ENCODE assay signal across 1 cellular context in the genomic region with DNA sequence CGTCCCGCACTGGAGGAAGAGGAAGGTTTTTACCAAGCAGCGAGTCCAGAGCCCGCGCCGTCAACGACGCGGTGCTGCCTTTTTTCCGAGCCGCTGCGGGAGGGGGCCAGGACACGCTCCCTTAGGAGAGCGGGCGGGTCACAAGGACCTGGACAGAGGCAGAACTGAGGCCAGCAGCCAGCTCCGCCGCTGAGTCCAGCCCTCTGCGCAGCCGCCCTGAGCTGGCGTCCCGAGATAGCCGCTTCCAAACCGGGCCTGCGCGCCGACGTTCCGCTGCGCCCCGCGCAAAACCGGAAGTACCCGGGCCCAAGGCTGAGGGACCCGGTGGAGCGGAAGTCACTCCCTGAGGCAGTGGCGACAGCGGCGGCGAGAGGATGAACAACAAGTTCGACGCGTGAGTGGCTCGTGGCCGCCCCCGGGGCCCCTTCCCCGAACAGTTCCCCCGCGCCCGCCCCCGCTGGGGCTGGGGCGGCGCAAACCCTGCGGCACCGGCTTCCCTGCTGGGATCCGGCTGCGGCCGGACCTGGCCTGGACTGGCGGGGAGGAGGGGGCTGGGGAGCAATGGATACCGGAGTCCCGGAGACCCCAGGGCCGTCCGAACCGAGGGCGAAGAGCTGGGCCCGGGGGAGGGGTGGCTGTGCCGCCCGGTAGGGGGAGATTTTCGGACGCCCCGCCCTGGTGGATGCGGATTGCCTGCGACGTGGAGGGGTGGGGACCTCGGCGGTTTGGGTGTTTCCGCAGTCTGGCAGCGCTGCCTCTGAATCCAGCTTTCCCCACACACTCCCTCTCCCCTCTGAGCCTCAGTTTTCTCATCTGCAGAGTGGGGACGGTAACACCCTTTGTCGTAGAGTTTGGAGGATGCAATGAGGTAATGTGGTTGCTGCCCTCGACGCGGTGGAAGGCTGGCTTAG.
TF ChIP-seq lines count a peak whose summit lies in the region.

A gene with protein sequence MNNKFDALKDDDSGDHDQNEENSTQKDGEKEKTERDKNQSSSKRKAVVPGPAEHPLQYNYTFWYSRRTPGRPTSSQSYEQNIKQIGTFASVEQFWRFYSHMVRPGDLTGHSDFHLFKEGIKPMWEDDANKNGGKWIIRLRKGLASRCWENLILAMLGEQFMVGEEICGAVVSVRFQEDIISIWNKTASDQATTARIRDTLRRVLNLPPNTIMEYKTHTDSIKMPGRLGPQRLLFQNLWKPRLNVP (plus strand): TSS at position 339 of the 911 bp plus-strand sequence. CDS start 36 bp downstream, at position 375.
A gene (minus strand): TSS at position 207 of the 911 bp plus-strand sequence. CDS start 675 bp downstream, outside the sequence.

TF ChIP-seq in HepG2, 621 proteins besides CTCF, POLR2A, EP300 and RAD21 (continued from another document and continues in another):
- TF ChIP-seq, protein P1, sequence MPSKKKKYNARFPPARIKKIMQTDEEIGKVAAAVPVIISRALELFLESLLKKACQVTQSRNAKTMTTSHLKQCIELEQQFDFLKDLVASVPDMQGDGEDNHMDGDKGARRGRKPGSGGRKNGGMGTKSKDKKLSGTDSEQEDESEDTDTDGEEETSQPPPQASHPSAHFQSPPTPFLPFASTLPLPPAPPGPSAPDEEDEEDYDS (CRISPR knock-in tag; IDR thresholded peaks at IDR 0.05), result peak; percentile 92
- TF ChIP-seq ZMYM3 (CRISPR knock-in tag; IDR thresholded peaks at IDR 0.05) (peak; percentile 97), ZNF24 (IDR thresholded peaks at IDR 0.05) (peak; percentile 64; the same call in 1 of the 2 replicates), ZNF33A (CRISPR knock-in tag; IDR thresholded peaks at IDR 0.05; ENCODE audit: borderline replicate concordance) (no peak; the same call in 1 of the 2 replicates), MYNN (CRISPR knock-in tag; IDR thresholded peaks at IDR 0.05; ENCODE audit: low read depth) (no peak), ZNF10 (CRISPR knock-in tag; IDR thresholded peaks at IDR 0.05; ENCODE audit: borderline replicate concordance, low read depth) (no peak), POLR2AphosphoS5 (IDR thresholded peaks at IDR 0.05; ENCODE audit: low read depth, low read length) (peak; percentile 96), MAF1 (CRISPR knock-in tag; IDR thresholded peaks at IDR 0.05; ENCODE audit: borderline replicate concordance) (peak; percentile 97), ZNF232 (CRISPR knock-in tag; IDR thresholded peaks at IDR 0.05; ENCODE audit: borderline replicate concordance) (peak; percentile 99), ZKSCAN1 (IDR thresholded peaks at IDR 0.05; ENCODE audit: low read length) (no peak), HCFC1 (IDR thresholded peaks at IDR 0.05; ENCODE audit: low read depth, low read length) (peak; percentile 79), ZFP36L1 (CRISPR knock-in tag; IDR thresholded peaks at IDR 0.05) (peak; percentile 100), ZNF382 (CRISPR knock-in tag; IDR thresholded peaks at IDR 0.05; ENCODE audit: borderline replicate concordance) (no peak; the same call in 1 of the 2 replicates), SUZ12 (IDR thresholded peaks at IDR 0.05; ENCODE audit: low read depth, low read length) (no peak), CHCHD3 (CRISPR knock-in tag; IDR thresholded peaks at IDR 0.05) (peak; percentile 72), KLF13 (CRISPR knock-in tag; IDR thresholded peaks at IDR 0.05) (0 out of 2 replicates have a peak, but pooled peaks have one; percentile 35), ZNF446 (CRISPR knock-in tag; IDR thresholded peaks at IDR 0.05) (peak; percentile 99), ZNF567 (CRISPR knock-in tag; IDR thresholded peaks at IDR 0.05; ENCODE audit: borderline replicate concordance) (peak; percentile 98), ZSCAN30 (CRISPR knock-in tag; IDR thresholded peaks at IDR 0.05) (peak; percentile 93), ZNF329 (CRISPR knock-in tag; IDR thresholded peaks at IDR 0.05; ENCODE audit: low read depth) (peak; percentile 92; the same call in 1 of the 2 replicates), BRD4 (CRISPR knock-in tag; IDR thresholded peaks at IDR 0.05) (peak; percentile 99), ZNF644 (CRISPR knock-in tag; IDR thresholded peaks at IDR 0.05; ENCODE audit: low read depth) (peak; percentile 46; the same call in 1 of the 2 replicates), ZFX (CRISPR knock-in tag; IDR thresholded peaks at IDR 0.05; ENCODE audit: low read depth) (peak; percentile 95), ZNF224 (CRISPR knock-in tag; IDR thresholded peaks at IDR 0.05) (peak; percentile 99), NAIF1 (CRISPR knock-in tag; IDR thresholded peaks at IDR 0.05; ENCODE audit: borderline replicate concordance) (peak; percentile 97), ZNF780A (CRISPR knock-in tag; IDR thresholded peaks at IDR 0.05) (peak; percentile 98), SP1 (IDR thresholded peaks at IDR 0.05) (no peak), SP1 (CRISPR knock-in tag; IDR thresholded peaks at IDR 0.05) (peak; percentile 83), NFE2L1 (CRISPR knock-in tag; IDR thresholded peaks at IDR 0.05; ENCODE audit: borderline replicate concordance) (peak; percentile 95), YY1 (IDR thresholded peaks at IDR 0.05; ENCODE audit: insufficient read depth, insufficient replicate concordance, low read depth, low read length) (peak; percentile 87), RFX5 (IDR thresholded peaks at IDR 0.05; ENCODE audit: low read depth, low read length) (no peak; the same call in 1 of the 2 replicates), KAT8 (CRISPR knock-in tag; IDR thresholded peaks at IDR 0.05) (peak; percentile 99), ZNF367 (CRISPR knock-in tag; IDR thresholded peaks at IDR 0.05; ENCODE audit: borderline replicate concordance) (no peak; the same call in 1 of the 2 replicates)
- TF ChIP-seq, protein P2, sequence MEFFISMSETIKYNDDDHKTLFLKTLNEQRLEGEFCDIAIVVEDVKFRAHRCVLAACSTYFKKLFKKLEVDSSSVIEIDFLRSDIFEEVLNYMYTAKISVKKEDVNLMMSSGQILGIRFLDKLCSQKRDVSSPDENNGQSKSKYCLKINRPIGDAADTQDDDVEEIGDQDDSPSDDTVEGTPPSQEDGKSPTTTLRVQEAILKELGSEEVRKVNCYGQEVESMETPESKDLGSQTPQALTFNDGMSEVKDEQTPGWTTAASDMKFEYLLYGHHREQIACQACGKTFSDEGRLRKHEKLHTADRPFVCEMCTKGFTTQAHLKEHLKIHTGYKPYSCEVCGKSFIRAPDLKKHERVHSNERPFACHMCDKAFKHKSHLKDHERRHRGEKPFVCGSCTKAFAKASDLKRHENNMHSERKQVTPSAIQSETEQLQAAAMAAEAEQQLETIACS (CRISPR knock-in tag; IDR thresholded peaks at IDR 0.05), result peak; percentile 71
- TF ChIP-seq, protein P3, sequence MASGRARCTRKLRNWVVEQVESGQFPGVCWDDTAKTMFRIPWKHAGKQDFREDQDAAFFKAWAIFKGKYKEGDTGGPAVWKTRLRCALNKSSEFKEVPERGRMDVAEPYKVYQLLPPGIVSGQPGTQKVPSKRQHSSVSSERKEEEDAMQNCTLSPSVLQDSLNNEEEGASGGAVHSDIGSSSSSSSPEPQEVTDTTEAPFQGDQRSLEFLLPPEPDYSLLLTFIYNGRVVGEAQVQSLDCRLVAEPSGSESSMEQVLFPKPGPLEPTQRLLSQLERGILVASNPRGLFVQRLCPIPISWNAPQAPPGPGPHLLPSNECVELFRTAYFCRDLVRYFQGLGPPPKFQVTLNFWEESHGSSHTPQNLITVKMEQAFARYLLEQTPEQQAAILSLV (CRISPR knock-in tag; IDR thresholded peaks at IDR 0.05; ENCODE audit: borderline replicate concordance), result peak; percentile 99
- TF ChIP-seq, protein P4, sequence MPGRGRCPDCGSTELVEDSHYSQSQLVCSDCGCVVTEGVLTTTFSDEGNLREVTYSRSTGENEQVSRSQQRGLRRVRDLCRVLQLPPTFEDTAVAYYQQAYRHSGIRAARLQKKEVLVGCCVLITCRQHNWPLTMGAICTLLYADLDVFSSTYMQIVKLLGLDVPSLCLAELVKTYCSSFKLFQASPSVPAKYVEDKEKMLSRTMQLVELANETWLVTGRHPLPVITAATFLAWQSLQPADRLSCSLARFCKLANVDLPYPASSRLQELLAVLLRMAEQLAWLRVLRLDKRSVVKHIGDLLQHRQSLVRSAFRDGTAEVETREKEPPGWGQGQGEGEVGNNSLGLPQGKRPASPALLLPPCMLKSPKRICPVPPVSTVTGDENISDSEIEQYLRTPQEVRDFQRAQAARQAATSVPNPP (CRISPR knock-in tag; IDR thresholded peaks at IDR 0.05), result peak; percentile 99
- TF ChIP-seq, protein P5, sequence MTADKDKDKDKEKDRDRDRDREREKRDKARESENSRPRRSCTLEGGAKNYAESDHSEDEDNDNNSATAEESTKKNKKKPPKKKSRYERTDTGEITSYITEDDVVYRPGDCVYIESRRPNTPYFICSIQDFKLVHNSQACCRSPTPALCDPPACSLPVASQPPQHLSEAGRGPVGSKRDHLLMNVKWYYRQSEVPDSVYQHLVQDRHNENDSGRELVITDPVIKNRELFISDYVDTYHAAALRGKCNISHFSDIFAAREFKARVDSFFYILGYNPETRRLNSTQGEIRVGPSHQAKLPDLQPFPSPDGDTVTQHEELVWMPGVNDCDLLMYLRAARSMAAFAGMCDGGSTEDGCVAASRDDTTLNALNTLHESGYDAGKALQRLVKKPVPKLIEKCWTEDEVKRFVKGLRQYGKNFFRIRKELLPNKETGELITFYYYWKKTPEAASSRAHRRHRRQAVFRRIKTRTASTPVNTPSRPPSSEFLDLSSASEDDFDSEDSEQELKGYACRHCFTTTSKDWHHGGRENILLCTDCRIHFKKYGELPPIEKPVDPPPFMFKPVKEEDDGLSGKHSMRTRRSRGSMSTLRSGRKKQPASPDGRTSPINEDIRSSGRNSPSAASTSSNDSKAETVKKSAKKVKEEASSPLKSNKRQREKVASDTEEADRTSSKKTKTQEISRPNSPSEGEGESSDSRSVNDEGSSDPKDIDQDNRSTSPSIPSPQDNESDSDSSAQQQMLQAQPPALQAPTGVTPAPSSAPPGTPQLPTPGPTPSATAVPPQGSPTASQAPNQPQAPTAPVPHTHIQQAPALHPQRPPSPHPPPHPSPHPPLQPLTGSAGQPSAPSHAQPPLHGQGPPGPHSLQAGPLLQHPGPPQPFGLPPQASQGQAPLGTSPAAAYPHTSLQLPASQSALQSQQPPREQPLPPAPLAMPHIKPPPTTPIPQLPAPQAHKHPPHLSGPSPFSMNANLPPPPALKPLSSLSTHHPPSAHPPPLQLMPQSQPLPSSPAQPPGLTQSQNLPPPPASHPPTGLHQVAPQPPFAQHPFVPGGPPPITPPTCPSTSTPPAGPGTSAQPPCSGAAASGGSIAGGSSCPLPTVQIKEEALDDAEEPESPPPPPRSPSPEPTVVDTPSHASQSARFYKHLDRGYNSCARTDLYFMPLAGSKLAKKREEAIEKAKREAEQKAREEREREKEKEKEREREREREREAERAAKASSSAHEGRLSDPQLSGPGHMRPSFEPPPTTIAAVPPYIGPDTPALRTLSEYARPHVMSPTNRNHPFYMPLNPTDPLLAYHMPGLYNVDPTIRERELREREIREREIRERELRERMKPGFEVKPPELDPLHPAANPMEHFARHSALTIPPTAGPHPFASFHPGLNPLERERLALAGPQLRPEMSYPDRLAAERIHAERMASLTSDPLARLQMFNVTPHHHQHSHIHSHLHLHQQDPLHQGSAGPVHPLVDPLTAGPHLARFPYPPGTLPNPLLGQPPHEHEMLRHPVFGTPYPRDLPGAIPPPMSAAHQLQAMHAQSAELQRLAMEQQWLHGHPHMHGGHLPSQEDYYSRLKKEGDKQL (CRISPR knock-in tag; IDR thresholded peaks at IDR 0.05; ENCODE audit: low read depth), result peak; percentile 79; the same call in 1 of the 2 replicates
- TF ChIP-seq, protein P6, sequence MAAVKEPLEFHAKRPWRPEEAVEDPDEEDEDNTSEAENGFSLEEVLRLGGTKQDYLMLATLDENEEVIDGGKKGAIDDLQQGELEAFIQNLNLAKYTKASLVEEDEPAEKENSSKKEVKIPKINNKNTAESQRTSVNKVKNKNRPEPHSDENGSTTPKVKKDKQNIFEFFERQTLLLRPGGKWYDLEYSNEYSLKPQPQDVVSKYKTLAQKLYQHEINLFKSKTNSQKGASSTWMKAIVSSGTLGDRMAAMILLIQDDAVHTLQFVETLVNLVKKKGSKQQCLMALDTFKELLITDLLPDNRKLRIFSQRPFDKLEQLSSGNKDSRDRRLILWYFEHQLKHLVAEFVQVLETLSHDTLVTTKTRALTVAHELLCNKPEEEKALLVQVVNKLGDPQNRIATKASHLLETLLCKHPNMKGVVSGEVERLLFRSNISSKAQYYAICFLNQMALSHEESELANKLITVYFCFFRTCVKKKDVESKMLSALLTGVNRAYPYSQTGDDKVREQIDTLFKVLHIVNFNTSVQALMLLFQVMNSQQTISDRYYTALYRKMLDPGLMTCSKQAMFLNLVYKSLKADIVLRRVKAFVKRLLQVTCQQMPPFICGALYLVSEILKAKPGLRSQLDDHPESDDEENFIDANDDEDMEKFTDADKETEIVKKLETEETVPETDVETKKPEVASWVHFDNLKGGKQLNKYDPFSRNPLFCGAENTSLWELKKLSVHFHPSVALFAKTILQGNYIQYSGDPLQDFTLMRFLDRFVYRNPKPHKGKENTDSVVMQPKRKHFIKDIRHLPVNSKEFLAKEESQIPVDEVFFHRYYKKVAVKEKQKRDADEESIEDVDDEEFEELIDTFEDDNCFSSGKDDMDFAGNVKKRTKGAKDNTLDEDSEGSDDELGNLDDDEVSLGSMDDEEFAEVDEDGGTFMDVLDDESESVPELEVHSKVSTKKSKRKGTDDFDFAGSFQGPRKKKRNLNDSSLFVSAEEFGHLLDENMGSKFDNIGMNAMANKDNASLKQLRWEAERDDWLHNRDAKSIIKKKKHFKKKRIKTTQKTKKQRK (IDR thresholded peaks at IDR 0.05; ENCODE audit: low read length), result no peak
- TF ChIP-seq, protein P7, sequence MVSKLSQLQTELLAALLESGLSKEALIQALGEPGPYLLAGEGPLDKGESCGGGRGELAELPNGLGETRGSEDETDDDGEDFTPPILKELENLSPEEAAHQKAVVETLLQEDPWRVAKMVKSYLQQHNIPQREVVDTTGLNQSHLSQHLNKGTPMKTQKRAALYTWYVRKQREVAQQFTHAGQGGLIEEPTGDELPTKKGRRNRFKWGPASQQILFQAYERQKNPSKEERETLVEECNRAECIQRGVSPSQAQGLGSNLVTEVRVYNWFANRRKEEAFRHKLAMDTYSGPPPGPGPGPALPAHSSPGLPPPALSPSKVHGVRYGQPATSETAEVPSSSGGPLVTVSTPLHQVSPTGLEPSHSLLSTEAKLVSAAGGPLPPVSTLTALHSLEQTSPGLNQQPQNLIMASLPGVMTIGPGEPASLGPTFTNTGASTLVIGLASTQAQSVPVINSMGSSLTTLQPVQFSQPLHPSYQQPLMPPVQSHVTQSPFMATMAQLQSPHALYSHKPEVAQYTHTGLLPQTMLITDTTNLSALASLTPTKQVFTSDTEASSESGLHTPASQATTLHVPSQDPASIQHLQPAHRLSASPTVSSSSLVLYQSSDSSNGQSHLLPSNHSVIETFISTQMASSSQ (IDR thresholded peaks at IDR 0.05; ENCODE audit: low read depth), result no peak; the same call in 1 of the 2 replicates
- TF ChIP-seq, protein P7 (CRISPR knock-in tag; IDR thresholded peaks at IDR 0.05; ENCODE audit: borderline replicate concordance), result peak; percentile 88
